ENCODE assay signal across 18 cellular contexts in genomic region chr5:118990582-118990981, GRCh38.
"Had no signal": no experiment of that assay in that cellular context is flagged by ENCODE, and none has a peak within 500 bp of the region (broad histone marks: within the 10 kb centered on the region; RNA-seq: fewer than 3 reads in every experiment).

No MANE protein-coding gene starts in this region.

- ATAC-seq: activated CD8-positive, alpha-beta T cell treated with anti-CD3 and anti-CD28 coated beads, Interleukin-2, amount 10 ng/mL, durations not matched to agents 7 days and 5 days; activated naive CD4-positive, alpha-beta T cell treated with anti-CD3 and anti-CD28 coated beads, Interleukin-2, amount 50 U/mL, for 72 hours had no signal

- H3K4me3 ChIP-seq: transverse colon had no signal

- H3K4me3 Mint-ChIP-seq: activated CD4-positive, alpha-beta T cell treated with anti-CD3 and anti-CD28 coated beads, Interleukin-2, amount 10 ng/mL, durations not matched to agents 24 days and 14 days; activated CD8-positive, alpha-beta T cell treated with anti-CD3 and anti-CD28 coated beads, Interleukin-2, amount 10 ng/mL, durations not matched to agents 7 days and 5 days; central memory CD8-positive, alpha-beta T cell had no signal

- DNase-seq: activated CD4-positive, alpha-beta T cell treated with anti-CD3 and anti-CD28 coated beads, Interleukin-2, amount 10 ng/mL, durations not matched to agents 24 days and 14 days; activated CD8-positive, alpha-beta memory T cell treated with anti-CD3 and anti-CD28 coated beads, Interleukin-2, amount 50 U/mL, for 4 hours; activated CD8-positive, alpha-beta T cell treated with anti-CD3 and anti-CD28 coated beads, Interleukin-2, amount 10 ng/mL, durations not matched to agents 7 days and 5 days; activated gamma-delta T cell; activated T-cell treated with anti-CD3 and anti-CD28 coated beads, Interleukin-2, amount 50 U/mL, for 48 hours; amniotic stem cell; cortex of kidney; effector CD4-positive, alpha-beta T cell; foreskin fibroblast; glutamatergic neuron; immature natural killer cell; retina; stimulated activated CD4-positive, alpha-beta T cell treated with anti-CD3 and anti-CD28 coated beads, Interleukin-4, amount 100 ng/mL, for 24 hours; stimulated activated naive CD4-positive, alpha-beta T cell; substantia nigra; transverse colon had no signal

- H3K36me3 ChIP-seq: transverse colon had no signal

- H3K9me3 ChIP-seq: transverse colon had no signal

- H3K27me3 ChIP-seq: transverse colon had no signal

- H3K36me3 Mint-ChIP-seq: immature natural killer cell had no signal

- H3K27ac Mint-ChIP-seq: activated CD4-positive, alpha-beta T cell treated with anti-CD3 and anti-CD28 coated beads, Interleukin-2, amount 10 ng/mL, durations not matched to agents 24 days and 14 days; activated CD8-positive, alpha-beta T cell treated with anti-CD3 and anti-CD28 coated beads, Interleukin-2, amount 10 ng/mL, durations not matched to agents 7 days and 5 days; activated naive CD4-positive, alpha-beta T cell treated with anti-CD3 and anti-CD28 coated beads, Interleukin-2, amount 50 U/mL, for 72 hours; immature natural killer cell had no signal

- H3K27ac ChIP-seq: transverse colon had no signal
